In genomic region chr2:162297925-162298552, GRCh38 we compare ENCODE assay signal across 1 cellular context.
TF ChIP-seq lines count a peak whose summit lies in the region.

No MANE protein-coding gene starts in this region.

TF ChIP-seq in liver, 16 proteins besides CTCF, POLR2A, EP300 and RAD21 (continued from another document):
- no peak for TF ChIP-seq REST (IDR thresholded peaks at IDR 0.05)
- TF ChIP-seq YY1 (IDR thresholded peaks at IDR 0.05) = no peak
- TF ChIP-seq HNF4A (conservative IDR thresholded peaks at IDR 0.05) = peak in 1 of 2 donors; percentile 25
- no peak for TF ChIP-seq MAX (IDR thresholded peaks at IDR 0.05)
- no peak for TF ChIP-seq FOXA2 (IDR thresholded peaks at IDR 0.05)
- no peak for TF ChIP-seq SP1 (IDR thresholded peaks at IDR 0.05)
- peak in 1 of 2 donors; percentile 37 for TF ChIP-seq RXRA (IDR thresholded peaks at IDR 0.05)
